9 cellular contexts compared by ENCODE assay signal in the genomic region with DNA sequence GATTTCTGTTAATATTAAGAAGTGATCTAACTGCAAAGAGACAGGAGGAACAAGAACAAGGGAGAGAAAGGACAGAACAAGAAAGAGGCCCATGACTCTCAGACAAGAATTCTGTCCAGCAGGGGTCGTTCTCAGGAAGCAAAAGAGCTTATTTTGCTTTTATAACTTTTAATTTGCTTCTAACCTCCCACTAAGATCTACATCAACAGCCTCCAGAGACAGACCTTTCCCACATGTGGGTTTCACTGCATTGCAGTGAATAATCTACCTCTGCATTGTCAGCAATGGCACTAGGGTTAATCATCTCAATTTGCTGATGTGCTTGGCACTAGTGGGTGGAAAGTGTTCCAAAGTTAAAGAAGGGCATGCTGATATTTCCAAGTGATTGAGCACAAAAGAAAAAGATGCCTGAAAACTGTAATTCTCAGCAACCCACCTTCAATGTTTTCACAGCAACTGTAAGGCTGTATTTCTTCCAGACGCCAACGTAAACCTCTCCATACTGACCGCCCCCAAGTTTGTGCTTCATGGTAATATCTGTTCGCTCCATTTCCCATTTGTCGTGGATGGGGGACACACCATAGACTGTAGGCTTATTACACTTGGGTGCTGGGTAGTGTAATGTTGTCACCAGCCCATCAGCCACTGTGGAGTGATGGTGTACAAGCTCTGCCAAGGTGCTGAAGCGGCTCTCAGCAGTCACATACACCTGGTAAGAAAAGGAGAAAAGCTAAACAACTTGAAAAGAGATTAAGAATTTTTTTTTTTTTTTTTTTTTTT. TPM values are rescaled to one million over a fixed set of nuclear protein-coding genes. Genes with fewer than 3 reads are reported as not detected.
DNase-seq lines count a peak whose midpoint lies in the region; ATAC-seq and TF ChIP-seq lines count a peak whose summit lies in the region.
"Had no signal": no experiment of that assay in that cellular context is flagged by ENCODE, and none has a peak within 500 bp of the region (broad histone marks: within the 10 kb centered on the region; RNA-seq: fewer than 3 reads in every experiment).

No MANE protein-coding gene starts in this region.

- H3K27me3 Mint-ChIP-seq in MCF 10A (ENCODE audit: insufficient read depth, unreplicated experiment): no peaks in the 10 kb centered on the region
- H3K27me3 Mint-ChIP-seq: central memory CD8-positive, alpha-beta T cell had no signal

- TF ChIP-seq CTCF in MCF 10A (IDR thresholded peaks at IDR 0.05; ENCODE audit: unreplicated experiment) (peak; percentile 73), left lung (IDR thresholded peaks at IDR 0.05) (peak; percentile 33 to 43)

- BruUV-seq in MCF 10A (replicated peaks; lab: Mats Ljungman, UMichigan): no TSS peak

- H3K4me1 Mint-ChIP-seq in MCF 10A (ENCODE audit: insufficient read depth, unreplicated experiment): peaks cover 18% of the 10 kb centered on the region
- H3K4me1 Mint-ChIP-seq: central memory CD8-positive, alpha-beta T cell had no signal

- H3K9me3 ChIP-seq in left lung: no peaks in the 10 kb centered on the region

- no peak for DNase-seq in Right ventricle myocardium superior
- no peak for DNase-seq in cardiac septum (ENCODE audit: low spot score)
- peak; percentile 70 for DNase-seq in OCI-M1 (lab: John Stamatoyannopoulos, UW)
- DNase-seq in MCF 10A (ENCODE audit: unreplicated experiment): peak; percentile 76
- no peak for DNase-seq in left lung
- peak; percentile 44 for DNase-seq in stimulated activated naive CD8-positive, alpha-beta T cell treated with anti-CD3 and anti-CD28 coated beads, Interleukin-15, Interleukin-2, amounts not matched to agents 100 U/mL and 50 U/mL, for 24 hours
- no peak for DNase-seq in SHP77 treated with DMSO at 0.1 percent for 48 hours (lab: John Stamatoyannopoulos, UW)

- intact Hi-C loops in Right ventricle myocardium superior (cut with DNase I) (loop anchor here (10.0 kb wide), 1 partner anchor 73 kb away; no protein-coding TSS in a partner anchor), cardiac septum (cut with DNase I) (loop anchor here (1.0 to 2.0 kb wide), 2 partner anchors 43 to 73 kb away; no protein-coding TSS in a partner anchor), MCF 10A (cut with micrococcal nuclease) (loop anchor here (1.0 kb wide), 2 partner anchors 72 to 171 kb away; no protein-coding TSS in a partner anchor), left lung (cut with DNase I) (loop anchor here in 1 of 2 donors (5.0 kb wide), 1 partner anchor 71 kb away; no protein-coding TSS in a partner anchor)

- peaks cover 100% of the 10 kb centered on the region for H3K36me3 Mint-ChIP-seq in MCF 10A (ENCODE audit: insufficient read depth, unreplicated experiment)

- ATAC-seq in Right ventricle myocardium superior (ENCODE audit: poor library complexity) (peak; percentile 29), left lung (peak; percentile 45), GM21526 (IDR thresholded peaks at IDR 0.05; ENCODE audit: low FRiP score, unreplicated experiment) (no peak)
- ATAC-seq in stimulated activated naive CD8-positive, alpha-beta T cell treated with anti-CD3 and anti-CD28 coated beads, Interleukin-15, Interleukin-2, amounts not matched to agents 100 U/mL and 50 U/mL, for 24 hours: peak; percentile 68

- POLR2A ChIA-PET in MCF 10A (lab: Yijun Ruan, JAX): interaction anchor here (0.7 to 2.6 kb wide), 13 partner anchors 9 to 250 kb away, joined by 3 to 10 read pairs (median 4); a partner anchor contains a TSS

- no peaks in the 10 kb centered on the region for H3K9me3 Mint-ChIP-seq in MCF 10A (ENCODE audit: unreplicated experiment)
- H3K9me3 Mint-ChIP-seq: central memory CD8-positive, alpha-beta T cell had no signal

- no peak overlapping the region for H3K4me3 ChIP-seq in left lung

- H3K36me3 ChIP-seq in left lung: peaks cover 0 to 71% of the 10 kb centered on the region in 2 donors

- CTCF ChIA-PET in MCF 10A (lab: Yijun Ruan, JAX): interaction anchor here (0.5 to 7.4 kb wide), 57 partner anchors 9 to 912 kb away, joined by 3 to 90 read pairs (median 6); a partner anchor contains a TSS

- no peak overlapping the region for H3K4me3 Mint-ChIP-seq in MCF 10A (ENCODE audit: unreplicated experiment)
- H3K4me3 Mint-ChIP-seq: central memory CD8-positive, alpha-beta T cell had no signal

- H3K27ac ChIP-seq in left lung: no peak overlapping the region

- H3K4me1 ChIP-seq in left lung: peaks cover 0 to 2% of the 10 kb centered on the region in 2 donors

- no peaks in the 10 kb centered on the region for H3K27me3 ChIP-seq in left lung

- peak overlapping the region; percentile 82 for H3K27ac Mint-ChIP-seq in MCF 10A (ENCODE audit: low read depth, unreplicated experiment)

RNA-seq across cellular contexts. Expression of a gene that starts 39.5 kb away (rescaled TPM):
- total RNA-seq in Right ventricle myocardium superior: 10.1 TPM
- 8.7 TPM for total RNA-seq in cardiac septum
- total RNA-seq in MCF 10A (2022): 24.9 and 31.3 TPM in 2 replicates
- total RNA-seq in left lung: 10 to 100 TPM; 23.6 to 30.0 TPM

Comparison
In these comparisons a context has a peak if more than half of its experiments do, and no peak if none do; other contexts are left out.
1. DNase-seq: peak in OCI-M1 (single experiment), MCF 10A (single experiment) and stimulated activated naive CD8-positive, alpha-beta T cell treated with anti-CD3 and anti-CD28 coated beads, Interleukin-15, Interleukin-2, amounts not matched to agents 100 U/mL and 50 U/mL, for 24 hours (single experiment); none in Right ventricle myocardium superior (single experiment), cardiac septum (single experiment), left lung (0 of 2) and SHP77 treated with DMSO at 0.1 percent for 48 hours (single experiment).